ENCODE assay signal across 14 cellular contexts in genomic region chr2:65319674-65320041, GRCh38.
A peak's percentile ranks its signal among the peaks of the same experiment; 100 is the strongest.
DNase-seq lines count a peak whose midpoint lies in the region; ATAC-seq and TF ChIP-seq lines count a peak whose summit lies in the region.
"Had no signal": no experiment of that assay in that cellular context is flagged by ENCODE, and none has a peak within 500 bp of the region (broad histone marks: within the 10 kb centered on the region; RNA-seq: fewer than 3 reads in every experiment).

No MANE protein-coding gene starts in this region.

- peak overlapping the region in 1 of 4 donors; percentile 17 for H3K27ac ChIP-seq in body of pancreas
- H3K27ac ChIP-seq: neutrophil had no signal

- no peaks in the 10 kb centered on the region for H3K9me3 ChIP-seq in adipocyte (ENCODE audit: control insufficient read depth, low read length)
- no peaks in the 10 kb centered on the region for H3K9me3 ChIP-seq in mucosa of descending colon
- H3K9me3 ChIP-seq in body of pancreas = no peaks in the 10 kb centered on the region
- H3K9me3 ChIP-seq: esophagus squamous epithelium, neutrophil had no signal

- TF ChIP-seq POLR2A in body of pancreas (IDR thresholded peaks at IDR 0.05) = no peak

- intact Hi-C loops in mucosa of descending colon (cut with DNase I, micrococcal nuclease) (no loop called here), body of pancreas (cut with DNase I) (no loop called here), left cardiac atrium (cut with DNase I) (no loop called here)

- no peak overlapping the region for H3K4me3 Mint-ChIP-seq in stimulated activated naive CD8-positive, alpha-beta T cell treated with anti-CD3 and anti-CD28 coated beads, Interleukin-15, Interleukin-2, amounts not matched to agents 100 ng/mL and 50 ng/mL, for 24 hours

- peak overlapping the region; percentile 41 for H3K27ac Mint-ChIP-seq in stimulated activated naive CD8-positive, alpha-beta T cell treated with anti-CD3 and anti-CD28 coated beads, Interleukin-15, Interleukin-2, amounts not matched to agents 100 ng/mL and 50 ng/mL, for 24 hours

- H3K27me3 Mint-ChIP-seq in stimulated activated naive CD8-positive, alpha-beta T cell treated with anti-CD3 and anti-CD28 coated beads, Interleukin-15, Interleukin-2, amounts not matched to agents 100 ng/mL and 50 ng/mL, for 24 hours = no peaks in the 10 kb centered on the region

- no peak for ATAC-seq in stimulated activated naive CD8-positive, alpha-beta T cell treated with anti-CD3 and anti-CD28 coated beads, Interleukin-15, Interleukin-2, amounts not matched to agents 100 U/mL and 50 U/mL, for 24 hours
- ATAC-seq in mucosa of descending colon (peak; percentile 22), body of pancreas (no peak), HG02938 (IDR thresholded peaks at IDR 0.05; ENCODE audit: unreplicated experiment) (no peak), GM18873 (IDR thresholded peaks at IDR 0.05; ENCODE audit: low FRiP score, unreplicated experiment) (no peak), left cardiac atrium (no peak)

- H3K36me3 ChIP-seq in adipocyte (ENCODE audit: control insufficient read depth, insufficient read depth, low read length, severe bottlenecking) (peaks cover 16% of the 10 kb centered on the region), mucosa of descending colon (ENCODE audit: low read depth) (no peaks in the 10 kb centered on the region), body of pancreas (replicated peaks in 1 of 2; ENCODE audit: insufficient read depth in 1 of 2, low read depth in 2 of 2) (peaks cover 0 to 2% of the 10 kb centered on the region in 2 donors)

- peak overlapping the region; percentile 71 for H3K4me3 ChIP-seq in adipocyte (ENCODE audit: low read length)
- H3K4me3 ChIP-seq in mucosa of descending colon = no peak overlapping the region
- no peak overlapping the region for H3K4me3 ChIP-seq in body of pancreas
- H3K4me3 ChIP-seq: esophagus squamous epithelium had no signal

- 85 to 91% methylated on average over 1 of the region's 1 CpG for WGBS in body of pancreas, 2 donors

- H3K27me3 ChIP-seq in adipocyte (replicated peaks; ENCODE audit: control insufficient read depth, insufficient read depth, low read length) (no peaks in the 10 kb centered on the region), body of pancreas (no peaks in the 10 kb centered on the region)
- H3K27me3 ChIP-seq: esophagus squamous epithelium, neutrophil had no signal

- TF ChIP-seq CTCF in mucosa of descending colon (IDR thresholded peaks at IDR 0.05) = no peak
- no peak for TF ChIP-seq CTCF in body of pancreas (IDR thresholded peaks at IDR 0.05)

- H3K9ac ChIP-seq in adipocyte (ENCODE audit: low read length) = peak overlapping the region; percentile 65

- peaks cover 41% of the 10 kb centered on the region for H3K4me1 ChIP-seq in adipocyte (ENCODE audit: control insufficient read depth, insufficient read depth, low read length)
- H3K4me1 ChIP-seq in mucosa of descending colon (ENCODE audit: low read depth) = peaks cover 6% of the 10 kb centered on the region
- no peaks in the 10 kb centered on the region for H3K4me1 ChIP-seq in body of pancreas

- peaks cover 6% of the 10 kb centered on the region for H3K36me3 Mint-ChIP-seq in stimulated activated naive CD8-positive, alpha-beta T cell treated with anti-CD3 and anti-CD28 coated beads, Interleukin-15, Interleukin-2, amounts not matched to agents 100 ng/mL and 50 ng/mL, for 24 hours (ENCODE audit: low read depth)

- peaks cover 23% of the 10 kb centered on the region for H3K4me1 Mint-ChIP-seq in stimulated activated naive CD8-positive, alpha-beta T cell treated with anti-CD3 and anti-CD28 coated beads, Interleukin-15, Interleukin-2, amounts not matched to agents 100 ng/mL and 50 ng/mL, for 24 hours (ENCODE audit: low read depth)

- no peaks in the 10 kb centered on the region for H3K9me3 Mint-ChIP-seq in stimulated activated naive CD8-positive, alpha-beta T cell treated with anti-CD3 and anti-CD28 coated beads, Interleukin-15, Interleukin-2, amounts not matched to agents 100 ng/mL and 50 ng/mL, for 24 hours

- DNase-seq in stimulated activated naive CD8-positive, alpha-beta T cell treated with anti-CD3 and anti-CD28 coated beads, Interleukin-15, Interleukin-2, amounts not matched to agents 100 U/mL and 50 U/mL, for 24 hours = no peak
- no peak for DNase-seq in adipocyte (ENCODE audit: low read depth)
- no peak for DNase-seq in mucosa of descending colon
- DNase-seq in body of pancreas = no peak
- no peak for DNase-seq in left cardiac atrium
- DNase-seq: esophagus squamous epithelium, hypothalamus, left ventricle myocardium superior, NCI-H2029 treated with DMSO at 0.1 percent for 48 hours, Right ventricle myocardium superior had no signal
